24 cellular contexts compared by ENCODE assay signal in genomic region chr16:27085182-27085581, GRCh38. TPM values are rescaled to one million over a fixed set of nuclear protein-coding genes. Genes with fewer than 3 reads are reported as not detected.
A peak's percentile ranks its signal among the peaks of the same experiment; 100 is the strongest.
DNase-seq lines count a peak whose midpoint lies in the region; ATAC-seq and TF ChIP-seq lines count a peak whose summit lies in the region.
"Had no signal": no experiment of that assay in that cellular context is flagged by ENCODE, and none has a peak within 500 bp of the region (broad histone marks: within the 10 kb centered on the region; RNA-seq: fewer than 3 reads in every experiment).

No MANE protein-coding gene starts in this region.

- no peaks in the 10 kb centered on the region for H3K9me3 ChIP-seq in heart left ventricle
- H3K9me3 ChIP-seq in endodermal cell (ENCODE audit: control insufficient read depth, low read length), result no peaks in the 10 kb centered on the region
- H3K9me3 ChIP-seq in sigmoid colon, result no peaks in the 10 kb centered on the region
- H3K9me3 ChIP-seq: BE2C had no signal

- 62 to 72% (median 67%) methylated on average over 6 of the region's 6 CpGs for WGBS in heart left ventricle, 4 donors
- 77 to 86% methylated on average over 6 of the region's 6 CpGs for WGBS in endodermal cell (ENCODE audit: insufficient coverage in 1 of 2, insufficient read length in 1 of 2), 2 experiments
- WGBS in sigmoid colon, 2 donors, result 68% methylated on average over 6 of the region's 6 CpGs

- intact Hi-C loops in cardiac septum (cut with DNase I) (no loop called here), heart left ventricle (cut with DNase I) (no loop called here), sigmoid colon (cut with DNase I) (no loop called here)
- intact Hi-C loops in activated T-helper 2 cell treated with anti-CD3 and anti-CD28 coated beads, Interferon-gamma antibody, Interleukin-2, Interleukin-4, amounts not matched to agents 10 μg/mL and 5 μg/mL and 100 μg/mL, durations not matched to agents 14 hours and 24 hours and 36 hours (cut with micrococcal nuclease), result no loop called here

- H3K27me3 ChIP-seq in heart left ventricle, result peaks cover 0 to 57% (median 13%) of the 10 kb centered on the region in 9 donors
- no peaks in the 10 kb centered on the region for H3K27me3 ChIP-seq in endodermal cell (ENCODE audit: control insufficient read depth, insufficient read depth, low read length, poor library complexity, severe bottlenecking)
- peaks cover 0 to 47% (median 5%) of the 10 kb centered on the region in 3 donors for H3K27me3 ChIP-seq in sigmoid colon
- H3K27me3 ChIP-seq: BE2C had no signal

- TF ChIP-seq EP300 in sigmoid colon (IDR thresholded peaks at IDR 0.05), result no peak

- no peaks in the 10 kb centered on the region for H3K9me3 Mint-ChIP-seq in endodermal cell
- no peaks in the 10 kb centered on the region for H3K9me3 Mint-ChIP-seq in activated T-helper 2 cell treated with anti-CD3 and anti-CD28 coated beads, Interferon-gamma antibody, Interleukin-2, Interleukin-4, amounts not matched to agents 10 μg/mL and 5 μg/mL and 100 μg/mL, durations not matched to agents 14 hours and 24 hours and 36 hours

- peaks cover 4% of the 10 kb centered on the region for H3K27me3 Mint-ChIP-seq in endodermal cell (ENCODE audit: insufficient read depth)
- H3K27me3 Mint-ChIP-seq in activated T-helper 2 cell treated with anti-CD3 and anti-CD28 coated beads, Interferon-gamma antibody, Interleukin-2, Interleukin-4, amounts not matched to agents 10 μg/mL and 5 μg/mL and 100 μg/mL, durations not matched to agents 14 hours and 24 hours and 36 hours (ENCODE audit: low read depth), result peaks cover 9% of the 10 kb centered on the region

- DNase-seq in cardiac septum (ENCODE audit: low spot score) (peak; percentile 59), heart left ventricle (no peak), endodermal cell (peak; percentile 72), mesenteric fat pad (ENCODE audit: low spot score) (peak; percentile 49), sigmoid colon (peak; percentile 33), C1 segment of cervical spinal cord (lab: John Stamatoyannopoulos, UW) (no peak)
- no peak for DNase-seq in activated T-helper 2 cell treated with anti-CD3 and anti-CD28 coated beads, Interferon-gamma antibody, Interleukin-2, Interleukin-4, amounts not matched to agents 10 μg/mL and 5 μg/mL and 100 μg/mL, durations not matched to agents 14 hours and 24 hours and 36 hours (ENCODE audit: low spot score)
- DNase-seq: 8988T, ACHN, BE2C, GM23248, NCI-H1048, NCI-H1417, NCI-H1694, NCI-H2029 treated with DMSO at 0.1 percent for 48 hours, NCI-H446 treated with DMSO at 0.1 percent for 48 hours, NCI-H526 treated with DMSO at 0.1 percent for 48 hours, SHP77 had no signal

- no peaks in the 10 kb centered on the region for H3K36me3 ChIP-seq in heart left ventricle
- H3K36me3 ChIP-seq in endodermal cell (ENCODE audit: control insufficient read depth, insufficient read depth, low read length), result no peaks in the 10 kb centered on the region
- no peaks in the 10 kb centered on the region for H3K36me3 ChIP-seq in sigmoid colon
- H3K36me3 ChIP-seq: BE2C had no signal

- no peak overlapping the region for H3K4me3 Mint-ChIP-seq in endodermal cell
- no peak overlapping the region for H3K4me3 Mint-ChIP-seq in activated T-helper 2 cell treated with anti-CD3 and anti-CD28 coated beads, Interferon-gamma antibody, Interleukin-2, Interleukin-4, amounts not matched to agents 10 μg/mL and 5 μg/mL and 100 μg/mL, durations not matched to agents 14 hours and 24 hours and 36 hours (ENCODE audit: low read depth)

- no peak for TF ChIP-seq CTCF in heart left ventricle (IDR thresholded peaks at IDR 0.05)
- TF ChIP-seq CTCF in endodermal cell (conservative IDR thresholded peaks at IDR 0.05), result peak; percentile 69
- no peak for TF ChIP-seq CTCF in sigmoid colon (IDR thresholded peaks at IDR 0.05)

- peaks cover 31% of the 10 kb centered on the region for H3K4me1 Mint-ChIP-seq in endodermal cell
- no peaks in the 10 kb centered on the region for H3K4me1 Mint-ChIP-seq in activated T-helper 2 cell treated with anti-CD3 and anti-CD28 coated beads, Interferon-gamma antibody, Interleukin-2, Interleukin-4, amounts not matched to agents 10 μg/mL and 5 μg/mL and 100 μg/mL, durations not matched to agents 14 hours and 24 hours and 36 hours (ENCODE audit: low read depth)

- TF ChIP-seq POLR2A in heart left ventricle (IDR thresholded peaks at IDR 0.05) (no peak), sigmoid colon (IDR thresholded peaks at IDR 0.05) (no peak)

- H3K4me1 ChIP-seq in heart left ventricle (no peaks in the 10 kb centered on the region), endodermal cell (ENCODE audit: control insufficient read depth, insufficient read depth, low read length) (no peaks in the 10 kb centered on the region), sigmoid colon (no peaks in the 10 kb centered on the region)
- H3K4me1 ChIP-seq: BE2C had no signal

- H3K27ac ChIP-seq in heart left ventricle, result no peak overlapping the region
- H3K27ac ChIP-seq in endodermal cell (ENCODE audit: low read depth, low read length), result no peak overlapping the region
- no peak overlapping the region for H3K27ac ChIP-seq in sigmoid colon
- H3K27ac ChIP-seq: GM23248, HL-60, RWPE1 had no signal

- no peaks in the 10 kb centered on the region for H3K36me3 Mint-ChIP-seq in endodermal cell (ENCODE audit: low read depth)
- no peaks in the 10 kb centered on the region for H3K36me3 Mint-ChIP-seq in activated T-helper 2 cell treated with anti-CD3 and anti-CD28 coated beads, Interferon-gamma antibody, Interleukin-2, Interleukin-4, amounts not matched to agents 10 μg/mL and 5 μg/mL and 100 μg/mL, durations not matched to agents 14 hours and 24 hours and 36 hours (ENCODE audit: low read depth)

- no peak overlapping the region for H3K27ac Mint-ChIP-seq in endodermal cell
- no peak overlapping the region for H3K27ac Mint-ChIP-seq in activated T-helper 2 cell treated with anti-CD3 and anti-CD28 coated beads, Interferon-gamma antibody, Interleukin-2, Interleukin-4, amounts not matched to agents 10 μg/mL and 5 μg/mL and 100 μg/mL, durations not matched to agents 14 hours and 24 hours and 36 hours

- no peak overlapping the region for H3K9ac ChIP-seq in endodermal cell (ENCODE audit: extremely low read depth, low read length, poor library complexity, severe bottlenecking)
- H3K9ac ChIP-seq: GM23248 had no signal

- no peak for ATAC-seq in heart left ventricle
- ATAC-seq in HG03460 (IDR thresholded peaks at IDR 0.05; ENCODE audit: unreplicated experiment), result no peak
- ATAC-seq: HCT116, Panc1 had no signal

- no peak overlapping the region for H3K4me3 ChIP-seq in heart left ventricle
- H3K4me3 ChIP-seq in endodermal cell (ENCODE audit: low read length), result no peak overlapping the region
- H3K4me3 ChIP-seq in sigmoid colon, result no peak overlapping the region
- H3K4me3 ChIP-seq: GM23248 had no signal

RNA-seq across cellular contexts. Expression of gene C16orf82, which starts 18.5 kb away (rescaled TPM):
- total RNA-seq in cardiac septum (not detected), heart left ventricle (not detected), endodermal cell (not detected), mesenteric fat pad (not detected), sigmoid colon (not detected)
- polyA plus RNA-seq in heart left ventricle (not detected), sigmoid colon (not detected)
- not detected for polyA plus RNA-seq in endodermal cell (2013, experiment 1 of 2)
- not detected for polyA plus RNA-seq in endodermal cell (2013, experiment 2 of 2)
- total RNA-seq in activated T-helper 2 cell treated with anti-CD3 and anti-CD28 coated beads, Interferon-gamma antibody, Interleukin-2, Interleukin-4, amounts not matched to agents 10 μg/mL and 5 μg/mL and 100 μg/mL, durations not matched to agents 14 hours and 24 hours and 36 hours, result not detected in 2 replicates
- total RNA-seq: GM23248, SK-MEL-5 had no signal
- polyA plus RNA-seq: GM23248 had no signal

Comparison
In these comparisons a context has a peak if more than half of its experiments do, and no peak if none do; other contexts are left out.
1. DNase-seq: peak in cardiac septum (single experiment), endodermal cell (single experiment), mesenteric fat pad (single experiment) and sigmoid colon (single experiment); none in heart left ventricle (0 of 5), C1 segment of cervical spinal cord (0 of 14) and activated T-helper 2 cell treated with anti-CD3 and anti-CD28 coated beads, Interferon-gamma antibody, Interleukin-2, Interleukin-4, amounts not matched to agents 10 μg/mL and 5 μg/mL and 100 μg/mL, durations not matched to agents 14 hours and 24 hours and 36 hours (single experiment).